Comparison of ENCODE assay signal across 27 cellular contexts in genomic region chr5:2486373-2486772, GRCh38.
"Had no signal": no experiment of that assay in that cellular context is flagged by ENCODE, and none has a peak within 500 bp of the region (broad histone marks: within the 10 kb centered on the region; RNA-seq: fewer than 3 reads in every experiment).

No MANE protein-coding gene starts in this region.

- H3K4me1 ChIP-seq: stomach, suprapubic skin, testis, thyroid gland, tibial artery, tibial nerve, transverse colon, upper lobe of left lung, upper lobe of right lung, uterus, vagina had no signal

- H3K9me3 ChIP-seq: testis, thoracic aorta, thyroid gland, upper lobe of right lung, uterus, vagina had no signal

- H3K36me3 ChIP-seq: stomach, suprapubic skin, thoracic aorta, thyroid gland, tibial artery, tibial nerve, transverse colon, upper lobe of left lung, upper lobe of right lung, uterus, vagina had no signal

- ATAC-seq: stimulated activated effector memory CD8-positive, alpha-beta T cell treated with anti-CD3 and anti-CD28 coated beads, Interleukin-12 subunit alpha, Interleukin-12 subunit beta, amount 100 ng/mL, for 72 hours; stimulated activated memory B cell treated with anti-CD40 and anti-IgM and Interleukin-4, amounts not matched to agents 10 μg/mL and 1 μg/mL and 100 μg/mL, for 72 hours; stimulated activated naive B cell treated with anti-CD40 and anti-IgM and Interleukin-4, amounts not matched to agents 10 μg/mL and 1 μg/mL and 100 μg/mL, for 72 hours; stimulated activated naive CD8-positive, alpha-beta T cell treated with anti-CD3 and anti-CD28 coated beads, Interleukin-15, amount 100 ng/mL, for 72 hours; stimulated activated naive CD8-positive, alpha-beta T cell treated with anti-CD3 and anti-CD28 coated beads, Interleukin-15, Interleukin-2, amounts not matched to agents 100 U/mL and 50 U/mL, for 24 hours; upper lobe of right lung had no signal

- DNase-seq: stimulated activated CD4-positive, alpha-beta T cell treated with anti-CD3 and anti-CD28 coated beads, Interleukin-2, amount 100 ng/mL, for 48 hours; stimulated activated CD4-positive, alpha-beta T cell treated with anti-CD3 and anti-CD28 coated beads, Interleukin-4, amount 100 ng/mL, for 1 hour; stimulated activated CD4-positive, alpha-beta T cell treated with anti-CD3 and anti-CD28 coated beads, Interleukin-4, amount 100 ng/mL, for 24 hours; stimulated activated CD4-positive, alpha-beta T cell treated with anti-CD3 and anti-CD28 coated beads, Interleukin-4, amount 100 ng/mL, for 4 hours; stimulated activated CD8-positive, alpha-beta memory T cell treated with anti-CD3 and anti-CD28 coated beads, Interleukin-4, amount 100 ng/mL, for 48 hours; stimulated activated naive B cell treated with anti-CD40 and anti-IgM and Interleukin-4, amounts not matched to agents 10 μg/mL and 1 μg/mL and 100 μg/mL, for 72 hours; stimulated activated naive CD4-positive, alpha-beta T cell; stimulated activated naive CD4-positive, alpha-beta T cell treated with Interleukin-2 at 50 U/mL for 16 hours; stimulated activated naive CD8-positive, alpha-beta T cell treated with anti-CD3 and anti-CD28 coated beads, Interleukin-15, amount 100 ng/mL, for 72 hours; stimulated activated naive CD8-positive, alpha-beta T cell treated with anti-CD3 and anti-CD28 coated beads, Interleukin-15, Interleukin-2, amounts not matched to agents 100 U/mL and 50 U/mL, for 24 hours; stomach; substantia nigra; testis; thyroid gland; tibial artery; transverse colon; trophoblast cell; upper lobe of left lung; upper lobe of right lung; uterus had no signal

- H3K27me3 ChIP-seq: stomach, suprapubic skin, testis, thyroid gland, tibial artery, tibial nerve, transverse colon, upper lobe of left lung, upper lobe of right lung, uterus, vagina had no signal

- FAIRE-seq: urothelium cell line had no signal

- H3K27ac ChIP-seq: stomach, suprapubic skin, testis, thoracic aorta, thyroid gland, tibial artery, tibial nerve, transverse colon, upper lobe of left lung, upper lobe of right lung, uterus, vagina had no signal

- H3K4me3 ChIP-seq: stomach, suprapubic skin, testis, thoracic aorta, thyroid gland, tibial artery, tibial nerve, transverse colon, upper lobe of left lung, upper lobe of right lung, uterus, vagina had no signal
